8 cellular contexts compared by ENCODE assay signal in genomic region chr17:81511550-81511799, GRCh38. TPM values are rescaled to one million over a fixed set of nuclear protein-coding genes. Genes with fewer than 3 reads are reported as not detected.
A peak's percentile ranks its signal among the peaks of the same experiment; 100 is the strongest.
DNase-seq lines count a peak whose midpoint lies in the region; FAIRE-seq and TF ChIP-seq lines count a peak whose summit lies in the region.

No MANE protein-coding gene starts in this region.

- dilution Hi-C loops in endothelial cell of umbilical vein (cut with MboI; ENCODE audit: extremely low pct_ligation_motif_present, low sequenced_read_pairs) = no loop called here

- H3K36me3 Mint-ChIP-seq in Caco-2 (ENCODE audit: insufficient read depth, unreplicated experiment) = peaks cover 87% of the 10 kb centered on the region

- H3K4me3 Mint-ChIP-seq in Caco-2 (ENCODE audit: unreplicated experiment) = peak overlapping the region; percentile 92

- H3K9ac ChIP-seq in endothelial cell of umbilical vein (replicated peaks; ENCODE audit: extremely low read depth, insufficient read depth, low read length) = peak overlapping the region; percentile 81

- H3K27me3 Mint-ChIP-seq in Caco-2 (ENCODE audit: insufficient read depth, unreplicated experiment) = no peaks in the 10 kb centered on the region

- FAIRE-seq in endothelial cell of umbilical vein (lab: Jason Lieb, UNC) = peak; percentile 70

- H3K9me3 ChIP-seq in Caco-2 (no peaks in the 10 kb centered on the region), endothelial cell of umbilical vein (replicated peaks; ENCODE audit: control insufficient read depth, insufficient read depth, low read length) (no peaks in the 10 kb centered on the region), osteoblast (ENCODE audit: low read depth, low read length) (no peaks in the 10 kb centered on the region)

- CTCF ChIA-PET in Caco-2 (lab: Charles Lee) (no interaction called here), endothelial cell of umbilical vein (lab: Charles Lee) (no interaction called here)

- peak overlapping the region; percentile 77 for H3K27ac Mint-ChIP-seq in Caco-2 (ENCODE audit: unreplicated experiment)

- no peak for TF ChIP-seq POLR2A in endothelial cell of umbilical vein (IDR thresholded peaks at IDR 0.05; ENCODE audit: low read depth, low read length)

- H3K4me2 ChIP-seq in endothelial cell of umbilical vein (ENCODE audit: insufficient read depth, low read length) (peak overlapping the region; percentile 6), osteoblast (ENCODE audit: insufficient read depth, low read length) (peak overlapping the region; percentile 99)

- TF ChIP-seq CTCF in Caco-2 (IDR thresholded peaks at IDR 0.05; ENCODE audit: insufficient read depth in 1 of 2, low read depth in 1 of 2, low read length in 1 of 2, severe bottlenecking in 1 of 2, unreplicated experiment in 1 of 2) = no peak
- TF ChIP-seq CTCF in endothelial cell of umbilical vein (IDR thresholded peaks at IDR 0.05; ENCODE audit: extremely low read depth in 1 of 2, insufficient read depth in 1 of 2, low read depth in 1 of 2, low read length in 2 of 2) = no peak
- no peak for TF ChIP-seq CTCF in osteoblast (IDR thresholded peaks at IDR 0.05; ENCODE audit: extremely low read depth, low read depth, low read length)

- peaks cover 33% of the 10 kb centered on the region for H3K4me1 ChIP-seq in Caco-2
- peaks cover 31% of the 10 kb centered on the region for H3K4me1 ChIP-seq in endothelial cell of umbilical vein (ENCODE audit: control insufficient read depth, extremely low read depth, insufficient read depth, low read length)
- peaks cover 19% of the 10 kb centered on the region for H3K4me1 ChIP-seq in osteoblast (ENCODE audit: insufficient read depth, low read length)

- H3K27me3 ChIP-seq in Caco-2 (replicated peaks; ENCODE audit: control insufficient read depth, insufficient read depth, low read length) = no peaks in the 10 kb centered on the region
- H3K27me3 ChIP-seq in endothelial cell of umbilical vein (ENCODE audit: control insufficient read depth in 2 of 2, insufficient read depth in 2 of 2, low read length in 2 of 2) = no peaks in the 10 kb centered on the region
- H3K27me3 ChIP-seq in osteoblast (ENCODE audit: insufficient read depth, low read length) = no peaks in the 10 kb centered on the region

- DNase-seq in Caco-2 = no peak
- DNase-seq in OCI-M1 (lab: John Stamatoyannopoulos, UW) = peak; percentile 42
- peak; percentile 30 for DNase-seq in endothelial cell of umbilical vein (ENCODE audit: low read depth, low spot score)
- no peak for DNase-seq in osteoblast (ENCODE audit: insufficient read length, low spot score, missing footprints)
- no peak for DNase-seq in NCI-H187 (lab: John Stamatoyannopoulos, UW)
- DNase-seq in NCI-H1105 treated with DMSO at 0.1 percent for 48 hours (lab: John Stamatoyannopoulos, UW) = no peak
- DNase-seq in ecto neural progenitor cell (ENCODE audit: low spot score) = no peak
- DNase-seq in cerebellar cortex (ENCODE audit: low spot score) = no peak

- BruUV-seq in Caco-2 (replicated peaks; lab: Mats Ljungman, UMichigan) (no TSS peak), endothelial cell of umbilical vein (replicated peaks; lab: Mats Ljungman, UMichigan) (no TSS peak)

- H4K20me1 ChIP-seq in endothelial cell of umbilical vein (replicated peaks; ENCODE audit: control insufficient read depth, extremely low read depth, insufficient read depth, low read length) = peaks cover 2% of the 10 kb centered on the region
- peaks cover 49% of the 10 kb centered on the region for H4K20me1 ChIP-seq in osteoblast (ENCODE audit: insufficient read depth, low read length)

- peaks cover 27% of the 10 kb centered on the region for H3K4me1 Mint-ChIP-seq in Caco-2 (ENCODE audit: low read depth, unreplicated experiment)

- H3K4me3 ChIP-seq in Caco-2 (ENCODE audit: low read depth, low read length) (peak overlapping the region; percentile 72), endothelial cell of umbilical vein (replicated peaks in 1 of 3; ENCODE audit: insufficient read depth in 1 of 3, low read depth in 1 of 3, low read length in 3 of 3) (peak overlapping the region; percentile 42 to 93 (median 78)), osteoblast (ENCODE audit: insufficient read depth, low read length) (peak overlapping the region; percentile 96)

- H3K79me2 ChIP-seq in endothelial cell of umbilical vein (ENCODE audit: control insufficient read depth, insufficient read depth, low read length) (peaks cover 51% of the 10 kb centered on the region), osteoblast (ENCODE audit: insufficient read depth, low read length) (peaks cover 61% of the 10 kb centered on the region)

- H3K27ac ChIP-seq in endothelial cell of umbilical vein (ENCODE audit: insufficient read depth, low read depth, low read length) (no peak overlapping the region), osteoblast (ENCODE audit: low read depth, low read length) (peak overlapping the region; percentile 58)

- H2AFZ ChIP-seq in endothelial cell of umbilical vein (ENCODE audit: low read depth, low read length) (no peak overlapping the region), osteoblast (ENCODE audit: low read length) (no peak overlapping the region)

- intact Hi-C loops in Caco-2 (cut with micrococcal nuclease; ENCODE audit: unreplicated experiment) = loop anchor here (10.0 kb wide), 1 partner anchor 117 kb away; the partner anchor contains the start of gene BAHCC1
- intact Hi-C loops in endothelial cell of umbilical vein (cut with micrococcal nuclease) = loop anchor here (5.0 kb wide), 1 partner anchor 259 kb away; no protein-coding TSS in a partner anchor

- no peaks in the 10 kb centered on the region for H3K9me3 Mint-ChIP-seq in Caco-2 (ENCODE audit: unreplicated experiment)

- H3K36me3 ChIP-seq in Caco-2 (ENCODE audit: control insufficient read depth, insufficient read depth, low read length) = peaks cover 17% of the 10 kb centered on the region
- peaks cover 15 to 24% of the 10 kb centered on the region in 2 experiments for H3K36me3 ChIP-seq in endothelial cell of umbilical vein (ENCODE audit: control insufficient read depth in 2 of 2, extremely low read depth in 1 of 2, insufficient read depth in 2 of 2, low read length in 2 of 2)
- peaks cover 39% of the 10 kb centered on the region for H3K36me3 ChIP-seq in osteoblast (ENCODE audit: insufficient read depth, low read length)

- POLR2A ChIA-PET in Caco-2 (lab: Charles Lee) (interaction anchor here (1.0 kb wide), 1 partner anchor 8 kb away, joined by 4 read pairs; no protein-coding TSS in a partner anchor), endothelial cell of umbilical vein (lab: Charles Lee) (interaction anchor here (1.1 to 1.9 kb wide), 3 partner anchors 56 to 116 kb away, joined by 3 to 6 read pairs (median 3); partner anchors contain the start of gene BAHCC1)

- H3K9me1 ChIP-seq in endothelial cell of umbilical vein (replicated peaks; ENCODE audit: control insufficient read depth, extremely low read depth, insufficient read depth, low read length) = no peaks in the 10 kb centered on the region

TF ChIP-seq in endothelial cell of umbilical vein, 7 proteins besides CTCF, POLR2A, EP300 and RAD21:
- TF ChIP-seq JUN (IDR thresholded peaks at IDR 0.05; ENCODE audit: borderline replicate concordance, insufficient read depth, insufficient read length, low read depth) (no peak), GATA2 (IDR thresholded peaks at IDR 0.05; ENCODE audit: insufficient read depth, insufficient read length, low read depth, low read length) (no peak), MYC (IDR thresholded peaks at IDR 0.05; ENCODE audit: low read depth, low read length) (no peak), FOS (IDR thresholded peaks at IDR 0.05; ENCODE audit: borderline replicate concordance, insufficient read depth, low read length) (no peak), POLR2AphosphoS5 (IDR thresholded peaks at IDR 0.05; ENCODE audit: insufficient read depth, low read depth, low read length) (no peak), MAX (IDR thresholded peaks at IDR 0.05; ENCODE audit: insufficient read depth, insufficient read length) (no peak), EZH2 (IDR thresholded peaks at IDR 0.05; ENCODE audit: borderline replicate concordance, low read depth, low read length, severe bottlenecking) (no peak)
TF ChIP-seq in endothelial cell of umbilical vein: peak in this region for 0.

RNA-seq across cellular contexts. Expression of gene ACTG1, which starts 1.1 kb away (rescaled TPM):
- total RNA-seq in Caco-2 (2022) (1,436 and 1,933 TPM in 2 replicates), endothelial cell of umbilical vein (6,127 and 6,180 TPM in 2 replicates), osteoblast (10,373 and 13,273 TPM in 2 replicates)
- 7,850 and 10,663 TPM in 2 replicates for polyA plus RNA-seq in endothelial cell of umbilical vein
- 8,486 and 8,491 TPM in 2 replicates for polyA plus RNA-seq in endothelial cell of umbilical vein (2011; cell fraction: cytosol; rRNA removed)
- 3,539 and 4,015 TPM in 2 replicates for polyA plus RNA-seq in endothelial cell of umbilical vein (2011; cell fraction: nucleus; rRNA removed)
- 6,029 and 7,831 TPM in 2 replicates for polyA plus RNA-seq in endothelial cell of umbilical vein (2012)
- polyA minus RNA-seq in endothelial cell of umbilical vein = 1,957 and 3,242 TPM in 2 replicates
- polyA minus RNA-seq in endothelial cell of umbilical vein (2011; cell fraction: cytosol; rRNA and poly(A)+ RNA removed) = 776 TPM
- 664 and 1,635 TPM in 2 replicates for polyA minus RNA-seq in endothelial cell of umbilical vein (2011; cell fraction: nucleus; rRNA and poly(A)+ RNA removed)

RNA-seq across cellular contexts. Expression of gene FSCN2, which starts 16.7 kb away (rescaled TPM):
- 2.1 and 2.9 TPM in 2 replicates for total RNA-seq in Caco-2 (2022)
- 0.58 and 0.71 TPM in 2 replicates for total RNA-seq in endothelial cell of umbilical vein
- polyA plus RNA-seq in endothelial cell of umbilical vein = 0.32 and 0.46 TPM in 2 replicates
- polyA plus RNA-seq in endothelial cell of umbilical vein (2011; cell fraction: cytosol; rRNA removed) = 0.06 and 0.10 TPM in 2 replicates
- polyA plus RNA-seq in endothelial cell of umbilical vein (2011; cell fraction: nucleus; rRNA removed) = 0.43 and 0.87 TPM in 2 replicates
- 0.12 and 0.25 TPM in 2 replicates for polyA plus RNA-seq in endothelial cell of umbilical vein (2012)
- polyA minus RNA-seq in endothelial cell of umbilical vein = 0.41 TPM in 1 of 2 replicates, not detected in the other
- 1.1 TPM for polyA minus RNA-seq in endothelial cell of umbilical vein (2011; cell fraction: cytosol; rRNA and poly(A)+ RNA removed)
- polyA minus RNA-seq in endothelial cell of umbilical vein (2011; cell fraction: nucleus; rRNA and poly(A)+ RNA removed) = 0.67 and 1.4 TPM in 2 replicates
- 2.9 and 5.1 TPM in 2 replicates for total RNA-seq in osteoblast

RNA-seq across cellular contexts. Expression of gene FAAP100, which starts 40.7 kb away (rescaled TPM):
- 38.5 and 42.2 TPM in 2 replicates for total RNA-seq in Caco-2 (2022)
- 50.2 and 54.3 TPM in 2 replicates for total RNA-seq in endothelial cell of umbilical vein
- 35.4 and 40.4 TPM in 2 replicates for polyA plus RNA-seq in endothelial cell of umbilical vein
- polyA plus RNA-seq in endothelial cell of umbilical vein (2011; cell fraction: cytosol; rRNA removed) = 18.0 and 31.7 TPM in 2 replicates
- 58.5 and 65.6 TPM in 2 replicates for polyA plus RNA-seq in endothelial cell of umbilical vein (2011; cell fraction: nucleus; rRNA removed)
- 17.9 and 28.1 TPM in 2 replicates for polyA plus RNA-seq in endothelial cell of umbilical vein (2012)
- polyA minus RNA-seq in endothelial cell of umbilical vein = 21.6 and 30.8 TPM in 2 replicates
- polyA minus RNA-seq in endothelial cell of umbilical vein (2011; cell fraction: cytosol; rRNA and poly(A)+ RNA removed) = 7.8 TPM
- polyA minus RNA-seq in endothelial cell of umbilical vein (2011; cell fraction: nucleus; rRNA and poly(A)+ RNA removed) = 34.6 and 44.7 TPM in 2 replicates
- 43.0 and 44.5 TPM in 2 replicates for total RNA-seq in osteoblast

Comparison
In these comparisons a context has a peak if more than half of its experiments do, and no peak if none do; other contexts are left out.
1. DNase-seq: peak in OCI-M1 (single experiment) and endothelial cell of umbilical vein (single experiment); none in Caco-2 (0 of 2), osteoblast (single experiment), NCI-H187 (0 of 2), NCI-H1105 treated with DMSO at 0.1 percent for 48 hours (single experiment), ecto neural progenitor cell (single experiment) and cerebellar cortex (single experiment).
2. Peak in every context shown above with its lines, with median percentiles within 50 percentile points of each other: H3K4me3 ChIP-seq.